Comparison of ENCODE assay signal across 8 cellular contexts in genomic region chr1:15620155-15620545, GRCh38. TPM values are rescaled to one million over a fixed set of nuclear protein-coding genes. Genes with fewer than 3 reads are reported as not detected.
DNase-seq lines count a peak whose midpoint lies in the region; ATAC-seq, FAIRE-seq and TF ChIP-seq lines count a peak whose summit lies in the region.

No MANE protein-coding gene starts in this region.

- H3K27ac ChIP-seq in left ventricle myocardium inferior (replicated peaks) (peak overlapping the region; percentile 97), kidney (ENCODE audit: low read depth in 2 of 2, low read length in 2 of 2) (peak overlapping the region in 1 of 2 donors; percentile 75), vagina (peak overlapping the region; percentile 100)

- no peak overlapping the region for H3K9ac ChIP-seq in kidney (ENCODE audit: low read length in 2 of 2)

- H3K9me3 ChIP-seq in left ventricle myocardium inferior (replicated peaks) = no peaks in the 10 kb centered on the region
- no peaks in the 10 kb centered on the region for H3K9me3 ChIP-seq in kidney (ENCODE audit: control insufficient read depth in 1 of 2, low read length in 2 of 2)
- H3K9me3 ChIP-seq in vagina = no peaks in the 10 kb centered on the region

- ATAC-seq in left cardiac atrium = no peak
- no peak for ATAC-seq in GM19023 (IDR thresholded peaks at IDR 0.05; ENCODE audit: unreplicated experiment)
- ATAC-seq in GM18502 (IDR thresholded peaks at IDR 0.05; ENCODE audit: poor library complexity, unreplicated experiment) = no peak

- H3K4me3 Mint-ChIP-seq in activated T-helper 2 cell treated with anti-CD3 and anti-CD28 coated beads, Interferon-gamma antibody, Interleukin-2, Interleukin-4, amounts not matched to agents 10 μg/mL and 5 μg/mL and 100 μg/mL, durations not matched to agents 14 hours and 24 hours and 36 hours (ENCODE audit: low read depth) = peak overlapping the region; percentile 55

- peaks cover 45% of the 10 kb centered on the region for H3K4me1 Mint-ChIP-seq in activated T-helper 2 cell treated with anti-CD3 and anti-CD28 coated beads, Interferon-gamma antibody, Interleukin-2, Interleukin-4, amounts not matched to agents 10 μg/mL and 5 μg/mL and 100 μg/mL, durations not matched to agents 14 hours and 24 hours and 36 hours (ENCODE audit: low read depth)

- H3K27ac Mint-ChIP-seq in activated T-helper 2 cell treated with anti-CD3 and anti-CD28 coated beads, Interferon-gamma antibody, Interleukin-2, Interleukin-4, amounts not matched to agents 10 μg/mL and 5 μg/mL and 100 μg/mL, durations not matched to agents 14 hours and 24 hours and 36 hours = no peak overlapping the region

- TF ChIP-seq POLR2A in vagina (IDR thresholded peaks at IDR 0.05) = no peak
- TF ChIP-seq POLR2A in GM12891 (IDR thresholded peaks at IDR 0.05; ENCODE audit: low read depth, low read length) = no peak

- H3K9me3 Mint-ChIP-seq in activated T-helper 2 cell treated with anti-CD3 and anti-CD28 coated beads, Interferon-gamma antibody, Interleukin-2, Interleukin-4, amounts not matched to agents 10 μg/mL and 5 μg/mL and 100 μg/mL, durations not matched to agents 14 hours and 24 hours and 36 hours = no peaks in the 10 kb centered on the region

- H3K27me3 ChIP-seq in left ventricle myocardium inferior (ENCODE audit: low read depth) (no peaks in the 10 kb centered on the region), vagina (no peaks in the 10 kb centered on the region)

- no peaks in the 10 kb centered on the region for H3K27me3 Mint-ChIP-seq in activated T-helper 2 cell treated with anti-CD3 and anti-CD28 coated beads, Interferon-gamma antibody, Interleukin-2, Interleukin-4, amounts not matched to agents 10 μg/mL and 5 μg/mL and 100 μg/mL, durations not matched to agents 14 hours and 24 hours and 36 hours (ENCODE audit: low read depth)

- peaks cover 30% of the 10 kb centered on the region for H3K36me3 Mint-ChIP-seq in activated T-helper 2 cell treated with anti-CD3 and anti-CD28 coated beads, Interferon-gamma antibody, Interleukin-2, Interleukin-4, amounts not matched to agents 10 μg/mL and 5 μg/mL and 100 μg/mL, durations not matched to agents 14 hours and 24 hours and 36 hours (ENCODE audit: low read depth)

- H3K36me3 ChIP-seq in left ventricle myocardium inferior = no peaks in the 10 kb centered on the region
- no peaks in the 10 kb centered on the region for H3K36me3 ChIP-seq in kidney (ENCODE audit: control insufficient read depth in 1 of 2, insufficient read depth in 2 of 2, low read length in 2 of 2)
- H3K36me3 ChIP-seq in vagina = no peaks in the 10 kb centered on the region

- H3K4me1 ChIP-seq in left ventricle myocardium inferior = peaks cover 85% of the 10 kb centered on the region
- H3K4me1 ChIP-seq in kidney (ENCODE audit: control insufficient read depth in 1 of 2, insufficient read depth in 1 of 2, low read depth in 1 of 2, low read length in 2 of 2) = peaks cover 15 to 28% of the 10 kb centered on the region in 2 donors
- peaks cover 70% of the 10 kb centered on the region for H3K4me1 ChIP-seq in vagina

- TF ChIP-seq CTCF in left ventricle myocardium inferior (IDR thresholded peaks at IDR 0.05; ENCODE audit: borderline replicate concordance) (no peak), kidney (IDR thresholded peaks at IDR 0.05; ENCODE audit: borderline replicate concordance, extremely low read depth, insufficient read depth) (no peak), vagina (IDR thresholded peaks at IDR 0.05) (no peak)

- DNase-seq in left ventricle myocardium inferior = no peak
- DNase-seq in left cardiac atrium = no peak
- DNase-seq in activated T-helper 2 cell treated with anti-CD3 and anti-CD28 coated beads, Interferon-gamma antibody, Interleukin-2, Interleukin-4, amounts not matched to agents 10 μg/mL and 5 μg/mL and 100 μg/mL, durations not matched to agents 14 hours and 24 hours and 36 hours (ENCODE audit: low spot score) = no peak
- no peak for DNase-seq in kidney
- DNase-seq in vagina (ENCODE audit: extremely low spot score in 2 of 2) = no peak
- no peak for DNase-seq in GM12891 (ENCODE audit: insufficient read length, low spot score)

- FAIRE-seq in kidney (lab: Jason Lieb, UNC) = no peak
- no peak for FAIRE-seq in GM12891 (lab: Jason Lieb, UNC)

- intact Hi-C loops in left ventricle myocardium inferior (cut with micrococcal nuclease) (no loop called here), left cardiac atrium (cut with DNase I) (no loop called here), kidney (cut with DNase I) (no loop called here), vagina (cut with DNase I) (no loop called here)
- intact Hi-C loops in activated T-helper 2 cell treated with anti-CD3 and anti-CD28 coated beads, Interferon-gamma antibody, Interleukin-2, Interleukin-4, amounts not matched to agents 10 μg/mL and 5 μg/mL and 100 μg/mL, durations not matched to agents 14 hours and 24 hours and 36 hours (cut with micrococcal nuclease) = no loop called here

- H3K4me3 ChIP-seq in left ventricle myocardium inferior (peak overlapping the region; percentile 98), kidney (ENCODE audit: low read length in 2 of 2) (peak overlapping the region; percentile 53 to 97), vagina (no peak overlapping the region)

TF ChIP-seq in GM12891, 5 proteins besides CTCF, POLR2A, EP300 and RAD21:
- TF ChIP-seq POLR2AphosphoS5 (IDR thresholded peaks at IDR 0.05; ENCODE audit: low read depth, low read length) = no peak
- no peak for TF ChIP-seq POU2F2 (IDR thresholded peaks at IDR 0.05; ENCODE audit: low read depth, low read length)
- TF ChIP-seq TAF1 (IDR thresholded peaks at IDR 0.05; ENCODE audit: low read depth, low read length) = no peak
- no peak for TF ChIP-seq SPI1 (IDR thresholded peaks at IDR 0.05; ENCODE audit: low read depth, low read length)
- TF ChIP-seq PAX5 (IDR thresholded peaks at IDR 0.05; ENCODE audit: insufficient read depth, low read length, severe bottlenecking) = no peak

RNA-seq across cellular contexts. Expression of gene DDI2, which starts 2.9 kb away (rescaled TPM):
- 22.5 TPM for total RNA-seq in left ventricle myocardium inferior
- total RNA-seq in left cardiac atrium = 10 to 100 TPM; 23.6 to 25.1 TPM
- total RNA-seq in activated T-helper 2 cell treated with anti-CD3 and anti-CD28 coated beads, Interferon-gamma antibody, Interleukin-2, Interleukin-4, amounts not matched to agents 10 μg/mL and 5 μg/mL and 100 μg/mL, durations not matched to agents 14 hours and 24 hours and 36 hours = 46.4 and 47.7 TPM in 2 replicates
- 28.3 TPM for total RNA-seq in kidney
- 4.0 TPM for polyA plus RNA-seq in kidney (ENCODE audit: insufficient read depth, low read depth, low replicate concordance)
- 59.2 TPM for total RNA-seq in vagina
- 4.7 TPM for polyA plus RNA-seq in GM12891 (2012; ENCODE audit: low read depth, missing spikeins)

RNA-seq across cellular contexts. Expression of gene AGMAT, which starts 35.3 kb away (rescaled TPM):
- not detected for total RNA-seq in left ventricle myocardium inferior
- total RNA-seq in left cardiac atrium = under 1 TPM in 1 of 2 donors, not detected in 1; 0.13 TPM
- total RNA-seq in activated T-helper 2 cell treated with anti-CD3 and anti-CD28 coated beads, Interferon-gamma antibody, Interleukin-2, Interleukin-4, amounts not matched to agents 10 μg/mL and 5 μg/mL and 100 μg/mL, durations not matched to agents 14 hours and 24 hours and 36 hours = 30.1 and 32.5 TPM in 2 replicates
- total RNA-seq in kidney = 6.2 TPM
- polyA plus RNA-seq in kidney (ENCODE audit: insufficient read depth, low read depth, low replicate concordance) = 119 TPM
- 1.5 TPM for total RNA-seq in vagina
- 4.5 TPM for polyA plus RNA-seq in GM12891 (2012; ENCODE audit: low read depth, missing spikeins)

Comparison
In these comparisons a context has a peak if more than half of its experiments do, and no peak if none do; other contexts are left out.
1. H3K4me3 ChIP-seq: peak in left ventricle myocardium inferior (single experiment) and kidney (2 of 2); none in vagina (0 of 2).